In the genomic region with DNA sequence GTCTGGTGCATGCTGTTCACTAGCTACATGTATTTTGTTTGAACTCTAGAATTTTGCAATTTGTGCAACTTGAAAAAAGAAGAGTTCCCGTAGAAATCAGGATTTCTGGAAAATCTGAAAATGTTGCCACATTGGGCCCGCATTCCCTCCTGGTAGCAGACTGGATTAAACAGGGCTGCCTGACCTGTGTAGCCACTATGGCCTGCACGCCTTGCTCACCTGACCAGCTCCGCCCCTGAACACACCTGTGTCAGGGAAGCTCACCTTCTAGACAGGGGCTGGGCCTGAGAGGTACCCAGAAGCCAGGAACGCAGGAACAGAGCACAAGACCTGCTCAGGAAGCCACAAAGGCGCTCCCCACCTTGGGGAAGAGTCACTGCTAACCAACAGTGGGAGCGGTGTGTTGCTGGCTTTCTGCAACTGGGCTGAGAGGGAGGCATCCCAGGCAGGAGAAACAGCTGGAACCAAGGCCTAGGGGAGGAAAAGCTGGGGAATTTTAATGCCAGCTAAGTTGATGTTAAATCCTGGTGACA, we compare ENCODE assay signal across 26 cellular contexts.
"Had no signal": no experiment of that assay in that cellular context is flagged by ENCODE, and none has a peak within 500 bp of the region (broad histone marks: within the 10 kb centered on the region; RNA-seq: fewer than 3 reads in every experiment).

No MANE protein-coding gene starts in this region.

- H3K4me3 ChIP-seq: heart left ventricle, left ventricle myocardium inferior, lung, mucosa of descending colon, right atrium auricular region, right lobe of liver, smooth muscle cell, stomach, testis, thyroid gland, transverse colon, upper lobe of right lung had no signal

- H3K4me3 Mint-ChIP-seq: naive thymus-derived CD4-positive, alpha-beta T cell; natural killer cell treated with Interleukin-12 subunit alpha and Interleukin-12 subunit beta and Interleukin-15 and Interleukin-18, amount 100 ng/mL, for 72 hours; stimulated activated naive B cell treated with anti-CD40 and anti-IgM and Interleukin-4, amounts not matched to agents 10 μg/mL and 1 μg/mL and 100 μg/mL, for 72 hours had no signal

- H3K27me3 ChIP-seq: neutrophil, right atrium auricular region, right lobe of liver, testis, thyroid gland, transverse colon, upper lobe of right lung had no signal

- H3K27ac ChIP-seq: heart left ventricle, left ventricle myocardium inferior, neutrophil, parathyroid adenoma, right atrium auricular region, right lobe of liver, stomach, testis, thyroid gland, transverse colon, upper lobe of right lung had no signal

- H3K4me1 Mint-ChIP-seq: naive thymus-derived CD4-positive, alpha-beta T cell; stimulated activated naive B cell treated with anti-CD40 and anti-IgM and Interleukin-4, amounts not matched to agents 10 μg/mL and 1 μg/mL and 100 μg/mL, for 72 hours had no signal

- DNase-seq: heart left ventricle; hypothalamus; islet precursor cell; left ventricle myocardium inferior; midbrain; mucosa of descending colon; naive thymus-derived CD4-positive, alpha-beta T cell; occipital lobe; right lobe of liver; stimulated activated CD4-positive, alpha-beta T cell treated with anti-CD3 and anti-CD28 coated beads, Interleukin-12 subunit alpha, Interleukin-12 subunit beta, amount 100 ng/mL, for 4 hours; stimulated activated CD4-positive, alpha-beta T cell treated with anti-CD3 and anti-CD28 coated beads, Interleukin-15, amount 100 ng/mL, for 24 hours; stimulated activated CD4-positive, alpha-beta T cell treated with anti-CD3 and anti-CD28 coated beads, Interleukin-2, amount 100 ng/mL, for 24 hours; stimulated activated CD4-positive, alpha-beta T cell treated with anti-CD3 and anti-CD28 coated beads, Interleukin-4, amount 100 ng/mL, for 1 hour; stimulated activated naive B cell treated with anti-CD40 and anti-IgM and Interleukin-4, amounts not matched to agents 10 μg/mL and 1 μg/mL and 100 μg/mL, for 72 hours; stimulated activated naive CD8-positive, alpha-beta T cell treated with anti-CD3 and anti-CD28 coated beads, Interleukin-15, Interleukin-2, amounts not matched to agents 100 U/mL and 50 U/mL, for 24 hours; stomach; testis; thyroid gland; transverse colon; upper lobe of right lung had no signal

- H3K36me3 Mint-ChIP-seq: naive thymus-derived CD4-positive, alpha-beta T cell; natural killer cell treated with Interleukin-12 subunit alpha and Interleukin-12 subunit beta and Interleukin-15 and Interleukin-18, amount 100 ng/mL, for 72 hours; stimulated activated naive B cell treated with anti-CD40 and anti-IgM and Interleukin-4, amounts not matched to agents 10 μg/mL and 1 μg/mL and 100 μg/mL, for 72 hours had no signal

- H3K36me3 ChIP-seq: heart left ventricle, left ventricle myocardium inferior, neutrophil, right atrium auricular region, right lobe of liver, stomach, thyroid gland, transverse colon, upper lobe of right lung had no signal

- H3K9me3 ChIP-seq: heart left ventricle, left ventricle myocardium inferior, neutrophil, right atrium auricular region, right lobe of liver, stomach, testis, thyroid gland, transverse colon, upper lobe of right lung had no signal

- ATAC-seq: heart left ventricle; mucosa of descending colon; naive thymus-derived CD4-positive, alpha-beta T cell; natural killer cell treated with Interleukin-12 subunit alpha and Interleukin-12 subunit beta and Interleukin-15 and Interleukin-18, amount 100 ng/mL, for 72 hours; right lobe of liver; stimulated activated naive B cell treated with anti-CD40 and anti-IgM and Interleukin-4, amounts not matched to agents 10 μg/mL and 1 μg/mL and 100 μg/mL, for 72 hours; stimulated activated naive CD8-positive, alpha-beta T cell treated with anti-CD3 and anti-CD28 coated beads, Interleukin-15, Interleukin-2, amounts not matched to agents 100 U/mL and 50 U/mL, for 24 hours; upper lobe of right lung had no signal

- H3K27ac Mint-ChIP-seq: naive thymus-derived CD4-positive, alpha-beta T cell; natural killer cell treated with Interleukin-12 subunit alpha and Interleukin-12 subunit beta and Interleukin-15 and Interleukin-18, amount 100 ng/mL, for 72 hours; stimulated activated naive B cell treated with anti-CD40 and anti-IgM and Interleukin-4, amounts not matched to agents 10 μg/mL and 1 μg/mL and 100 μg/mL, for 72 hours had no signal

- H3K27me3 Mint-ChIP-seq: stimulated activated naive B cell treated with anti-CD40 and anti-IgM and Interleukin-4, amounts not matched to agents 10 μg/mL and 1 μg/mL and 100 μg/mL, for 72 hours had no signal

- H3K9ac ChIP-seq: parathyroid adenoma had no signal

- H3K4me2 ChIP-seq: smooth muscle cell had no signal

- H2AFZ ChIP-seq: parathyroid adenoma had no signal

- H3K4me1 ChIP-seq: heart left ventricle, left ventricle myocardium inferior, parathyroid adenoma, right atrium auricular region, right lobe of liver, stomach, testis, thyroid gland, transverse colon, upper lobe of right lung had no signal
